Comparison of ENCODE assay signal across 1 cellular context in the genomic region with DNA sequence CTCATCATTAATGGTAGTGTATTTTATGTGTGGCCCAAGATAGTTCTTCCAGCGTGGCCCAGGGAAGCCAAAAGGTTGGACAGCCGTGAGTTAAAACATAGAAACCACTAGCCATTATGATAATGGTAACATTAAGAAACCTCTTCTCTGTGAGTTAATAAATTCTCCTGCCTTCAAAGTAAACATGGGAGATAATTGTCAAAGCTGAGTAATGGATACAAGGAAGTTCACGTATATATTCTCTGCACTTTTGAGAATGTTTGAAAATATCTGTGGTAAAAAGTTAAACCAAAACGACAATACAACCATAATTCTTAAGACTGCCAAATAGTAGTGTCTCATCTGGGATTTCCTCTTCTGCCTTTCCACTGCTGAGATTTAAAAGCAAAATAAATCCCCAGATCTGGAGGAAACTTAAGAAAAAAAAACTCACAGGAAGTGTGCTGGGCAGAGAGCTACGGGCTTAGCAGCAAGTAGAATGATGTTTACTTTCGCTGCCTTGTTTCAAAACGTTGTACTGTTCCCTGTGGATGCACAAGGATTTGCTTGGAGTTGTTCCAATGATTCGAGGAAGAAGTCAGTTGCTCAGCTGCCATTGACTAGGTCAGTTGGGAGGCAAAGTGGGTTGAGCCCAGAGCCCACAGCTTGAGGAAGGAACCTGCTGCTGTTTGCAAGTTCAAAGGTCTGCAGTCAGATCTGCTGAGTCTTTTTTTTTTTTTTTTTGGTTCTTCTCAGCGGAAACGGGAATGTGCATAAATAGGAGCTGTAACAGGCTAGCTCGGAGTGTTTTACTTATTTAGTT.
TF ChIP-seq lines count a peak whose summit lies in the region.

No MANE protein-coding gene starts in this region.

TF ChIP-seq in WTC11, 78 proteins besides CTCF, POLR2A, EP300 and RAD21 (continued from another document):
- TF ChIP-seq, protein P1, sequence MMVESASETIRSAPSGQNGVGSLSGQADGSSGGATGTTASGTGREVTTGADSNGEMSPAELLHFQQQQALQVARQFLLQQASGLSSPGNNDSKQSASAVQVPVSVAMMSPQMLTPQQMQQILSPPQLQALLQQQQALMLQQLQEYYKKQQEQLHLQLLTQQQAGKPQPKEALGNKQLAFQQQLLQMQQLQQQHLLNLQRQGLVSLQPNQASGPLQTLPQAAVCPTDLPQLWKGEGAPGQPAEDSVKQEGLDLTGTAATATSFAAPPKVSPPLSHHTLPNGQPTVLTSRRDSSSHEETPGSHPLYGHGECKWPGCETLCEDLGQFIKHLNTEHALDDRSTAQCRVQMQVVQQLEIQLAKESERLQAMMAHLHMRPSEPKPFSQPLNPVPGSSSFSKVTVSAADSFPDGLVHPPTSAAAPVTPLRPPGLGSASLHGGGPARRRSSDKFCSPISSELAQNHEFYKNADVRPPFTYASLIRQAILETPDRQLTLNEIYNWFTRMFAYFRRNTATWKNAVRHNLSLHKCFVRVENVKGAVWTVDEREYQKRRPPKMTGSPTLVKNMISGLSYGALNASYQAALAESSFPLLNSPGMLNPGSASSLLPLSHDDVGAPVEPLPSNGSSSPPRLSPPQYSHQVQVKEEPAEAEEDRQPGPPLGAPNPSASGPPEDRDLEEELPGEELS (CRISPR knock-in tag; IDR thresholded peaks at IDR 0.05), result no peak
- TF ChIP-seq HMGA2 (CRISPR knock-in tag; IDR thresholded peaks at IDR 0.05), result no peak
